10 cellular contexts compared by ENCODE assay signal in genomic region chr5:96381526-96381925, GRCh38. TPM values are rescaled to one million over a fixed set of nuclear protein-coding genes. Genes with fewer than 3 reads are reported as not detected.
DNase-seq lines count a peak whose midpoint lies in the region; FAIRE-seq and TF ChIP-seq lines count a peak whose summit lies in the region.
"Had no signal": no experiment of that assay in that cellular context is flagged by ENCODE, and none has a peak within 500 bp of the region (broad histone marks: within the 10 kb centered on the region; RNA-seq: fewer than 3 reads in every experiment).

No MANE protein-coding gene starts in this region.

- TF ChIP-seq CTCF in OCI-LY7 (conservative IDR thresholded peaks at IDR 0.05; ENCODE audit: low read length) (no peak), spleen (IDR thresholded peaks at IDR 0.05 in 8 of 11, conservative IDR thresholded peaks at IDR 0.05 in 3 of 11) (no peak)

- H3K4me1 ChIP-seq in OCI-LY7 (ENCODE audit: insufficient read depth, low read length, poor library complexity, severe bottlenecking), result no peaks in the 10 kb centered on the region
- H3K4me1 ChIP-seq in spleen, result no peaks in the 10 kb centered on the region
- H3K4me1 ChIP-seq: SJCRH30 had no signal

- FAIRE-seq in islet of Langerhans (lab: Jason Lieb, UNC), result peak; percentile 99
- FAIRE-seq: G401.6 had no signal

- no peak overlapping the region for H3K4me3 ChIP-seq in Jurkat, Clone E6-1 (ENCODE audit: low read length)
- H3K4me3 ChIP-seq in OCI-LY7 (ENCODE audit: low read depth, low read length, poor library complexity, severe bottlenecking) (no peak overlapping the region), spleen (no peak overlapping the region)
- H3K4me3 ChIP-seq: SJCRH30 had no signal

- H3K9me2 ChIP-seq in OCI-LY7 (ENCODE audit: insufficient read depth, low read length), result no peaks in the 10 kb centered on the region

- H3K9me3 ChIP-seq in OCI-LY7 (ENCODE audit: low read length) (no peaks in the 10 kb centered on the region), spleen (no peaks in the 10 kb centered on the region)
- H3K9me3 ChIP-seq: SJCRH30 had no signal

- no peak overlapping the region for H3K4me2 ChIP-seq in OCI-LY7 (ENCODE audit: low read length)

- WGBS in spleen, 5 donors, result 46 to 75% (median 60%) methylated on average over 5 of the region's 5 CpGs

- BruUV-seq in OCI-LY7 (replicated peaks; lab: Mats Ljungman, UMichigan), result no TSS peak

- H2AFZ ChIP-seq in OCI-LY7 (ENCODE audit: low read length), result no peak overlapping the region

- POLR2A ChIA-PET in OCI-LY7 (lab: Charles Lee), result no interaction called here

- peak; percentile 62 for DNase-seq in DMS79 (lab: John Stamatoyannopoulos, UW)
- peak; percentile 63 for DNase-seq in Jurkat, Clone E6-1 (ENCODE audit: low read depth, low spot score)
- peak; percentile 1 for DNase-seq in OCI-LY7 (ENCODE audit: low spot score)
- DNase-seq in OCI-M2 (lab: John Stamatoyannopoulos, UW; ENCODE audit: unreplicated experiment), result no peak
- no peak for DNase-seq in NCI-H446 (lab: John Stamatoyannopoulos, UW)
- no peak for DNase-seq in spleen
- DNase-seq: midbrain, SJCRH30 had no signal

- H4K20me1 ChIP-seq in OCI-LY7 (ENCODE audit: insufficient read depth, low read length), result no peaks in the 10 kb centered on the region

- H3K27me3 ChIP-seq in spleen (replicated peaks in 1 of 7), result no peaks in the 10 kb centered on the region
- H3K27me3 ChIP-seq: SJCRH30 had no signal

- CTCF ChIA-PET in OCI-LY7 (lab: Charles Lee; ENCODE audit: unreplicated experiment), result no interaction called here

- H3K27ac ChIP-seq in OCI-LY7 (ENCODE audit: low read depth, low read length, poor library complexity, severe bottlenecking) (no peak overlapping the region), spleen (no peak overlapping the region)
- H3K27ac ChIP-seq: SJCRH30 had no signal

- no peak for TF ChIP-seq POLR2A in spleen (IDR thresholded peaks at IDR 0.05)

- no peaks in the 10 kb centered on the region for H3K36me3 ChIP-seq in OCI-LY7 (ENCODE audit: insufficient read depth, low read length)
- H3K36me3 ChIP-seq in spleen, result no peaks in the 10 kb centered on the region
- H3K36me3 ChIP-seq: SJCRH30 had no signal

- H3K79me2 ChIP-seq in OCI-LY7 (ENCODE audit: insufficient read depth, low read depth, low read length), result no peaks in the 10 kb centered on the region

- intact Hi-C loops in OCI-LY7 (cut with micrococcal nuclease; ENCODE audit: unreplicated experiment) (no loop called here), spleen (cut with DNase I; ENCODE audit: low total_unique reads) (no loop called here)

RNA-seq across cellular contexts. Expression of gene PCSK1, which starts 51.5 kb away (rescaled TPM):
- not detected for polyA plus RNA-seq in Jurkat, Clone E6-1 (2012; ENCODE audit: insufficient read depth, insufficient read length)
- total RNA-seq in OCI-LY7 (2014; rRNA removed; shearing (Covaris generic)), result not detected in 2 replicates
- not detected in 2 replicates for total RNA-seq in OCI-LY7 (2022)
- total RNA-seq in spleen, result under 1 TPM in 5 of 7 donors, not detected in 2; 0.07 to 0.72 (median 0.37) TPM
- under 1 TPM; 0.04 to 0.10 (median 0.05) TPM for polyA plus RNA-seq in spleen
- total RNA-seq: SJCRH30 had no signal

Comparison
In these comparisons a context has a peak if more than half of its experiments do, and no peak if none do; other contexts are left out.
1. DNase-seq: peak in DMS79 (single experiment), Jurkat, Clone E6-1 (single experiment) and OCI-LY7 (single experiment); none in OCI-M2 (single experiment), NCI-H446 (0 of 2) and spleen (single experiment).